Comparison of ENCODE assay signal across 19 cellular contexts in genomic region chr22:49004484-49005399, GRCh38.
DNase-seq lines count a peak whose midpoint lies in the region; ATAC-seq and TF ChIP-seq lines count a peak whose summit lies in the region.
"Had no signal": no experiment of that assay in that cellular context is flagged by ENCODE, and none has a peak within 500 bp of the region (broad histone marks: within the 10 kb centered on the region; RNA-seq: fewer than 3 reads in every experiment).

No MANE protein-coding gene starts in this region.

- H3K36me3 Mint-ChIP-seq in activated CD8-positive, alpha-beta T cell treated with anti-CD3 and anti-CD28 coated beads, Interleukin-2, amount 10 ng/mL, durations not matched to agents 7 days and 5 days (ENCODE audit: low read depth), result no peaks in the 10 kb centered on the region
- no peaks in the 10 kb centered on the region for H3K36me3 Mint-ChIP-seq in activated CD8-positive, alpha-beta T cell treated with anti-CD3 and anti-CD28 coated beads for 36 hours (ENCODE audit: low read depth)
- H3K36me3 Mint-ChIP-seq in osteocyte (ENCODE audit: unreplicated experiment), result no peaks in the 10 kb centered on the region
- H3K36me3 Mint-ChIP-seq: CD4-positive, CD25-positive, alpha-beta regulatory T cell; IgD-negative memory B cell had no signal

- no peak for ATAC-seq in activated CD8-positive, alpha-beta T cell treated with anti-CD3 and anti-CD28 coated beads, Interleukin-2, amount 10 ng/mL, durations not matched to agents 7 days and 5 days
- no peak for ATAC-seq in activated CD8-positive, alpha-beta T cell treated with anti-CD3 and anti-CD28 coated beads for 36 hours
- ATAC-seq in upper lobe of right lung, result no peak
- ATAC-seq: A549, Right ventricle myocardium inferior had no signal

- peak; percentile 5 for DNase-seq in activated CD8-positive, alpha-beta T cell treated with anti-CD3 and anti-CD28 coated beads, Interleukin-2, amount 10 ng/mL, durations not matched to agents 7 days and 5 days
- no peak for DNase-seq in activated CD8-positive, alpha-beta T cell treated with anti-CD3 and anti-CD28 coated beads for 36 hours
- DNase-seq in coronary artery (ENCODE audit: low spot score) (peak; percentile 49), osteocyte (ENCODE audit: extremely low spot score, unreplicated experiment) (peak; percentile 76), upper lobe of right lung (peak; percentile 42), NCI-H524 treated with DMSO at 0.1 percent for 48 hours (lab: John Stamatoyannopoulos, UW) (no peak), NCI-H82 (lab: John Stamatoyannopoulos, UW) (no peak), RKO (ENCODE audit: low spot score) (no peak)
- DNase-seq: AML-193; Calu3; CD4-positive, CD25-positive, alpha-beta regulatory T cell; DMS79; GM23248; NCI-H1417; NCI-H1930; NCI-H524 had no signal

- H3K27ac ChIP-seq in coronary artery (no peak overlapping the region), upper lobe of right lung (no peak overlapping the region)
- H3K27ac ChIP-seq: A549, GM23248 had no signal

- no peaks in the 10 kb centered on the region for H3K4me1 ChIP-seq in upper lobe of right lung
- H3K4me1 ChIP-seq: A549 had no signal

- no peaks in the 10 kb centered on the region for H3K27me3 ChIP-seq in upper lobe of right lung

- no peak for TF ChIP-seq CTCF in activated CD8-positive, alpha-beta T cell treated with anti-CD3 and anti-CD28 coated beads for 36 hours (IDR thresholded peaks at IDR 0.05)
- TF ChIP-seq CTCF in coronary artery (IDR thresholded peaks at IDR 0.05) (no peak), osteocyte (IDR thresholded peaks at IDR 0.05) (no peak), upper lobe of right lung (IDR thresholded peaks at IDR 0.05) (no peak)

- H3K36me3 ChIP-seq in upper lobe of right lung, result no peaks in the 10 kb centered on the region

- intact Hi-C loops in activated CD8-positive, alpha-beta T cell treated with anti-CD3 and anti-CD28 coated beads for 36 hours (cut with micrococcal nuclease), result no loop called here
- intact Hi-C loops in upper lobe of right lung (cut with DNase I), result no loop called here

- no peaks in the 10 kb centered on the region for H3K9me3 ChIP-seq in upper lobe of right lung
- H3K9me3 ChIP-seq: A549 had no signal

- H3K4me3 ChIP-seq in coronary artery (no peak overlapping the region), upper lobe of right lung (no peak overlapping the region)
- H3K4me3 ChIP-seq: A549, GM23248 had no signal

- H3K4me1 Mint-ChIP-seq in activated CD8-positive, alpha-beta T cell treated with anti-CD3 and anti-CD28 coated beads, Interleukin-2, amount 10 ng/mL, durations not matched to agents 7 days and 5 days (ENCODE audit: low read depth), result no peaks in the 10 kb centered on the region
- H3K4me1 Mint-ChIP-seq in activated CD8-positive, alpha-beta T cell treated with anti-CD3 and anti-CD28 coated beads for 36 hours (ENCODE audit: low read depth), result no peaks in the 10 kb centered on the region
- no peaks in the 10 kb centered on the region for H3K4me1 Mint-ChIP-seq in osteocyte (ENCODE audit: unreplicated experiment)
- H3K4me1 Mint-ChIP-seq: CD4-positive, CD25-positive, alpha-beta regulatory T cell; IgD-negative memory B cell had no signal

- CTCF ChIA-PET in activated CD8-positive, alpha-beta T cell treated with anti-CD3 and anti-CD28 coated beads, Interleukin-2, amount 10 ng/mL, durations not matched to agents 7 days and 5 days (lab: Charles Lee), result no interaction called here
- CTCF ChIA-PET in activated CD8-positive, alpha-beta T cell treated with anti-CD3 and anti-CD28 coated beads for 36 hours (lab: Charles Lee), result no interaction called here

- no peaks in the 10 kb centered on the region for H3K27me3 Mint-ChIP-seq in activated CD8-positive, alpha-beta T cell treated with anti-CD3 and anti-CD28 coated beads, Interleukin-2, amount 10 ng/mL, durations not matched to agents 7 days and 5 days (ENCODE audit: low read depth)
- no peaks in the 10 kb centered on the region for H3K27me3 Mint-ChIP-seq in activated CD8-positive, alpha-beta T cell treated with anti-CD3 and anti-CD28 coated beads for 36 hours
- H3K27me3 Mint-ChIP-seq in osteocyte (ENCODE audit: unreplicated experiment), result no peaks in the 10 kb centered on the region
- H3K27me3 Mint-ChIP-seq: CD4-positive, CD25-positive, alpha-beta regulatory T cell; IgD-negative memory B cell had no signal

- no peak overlapping the region for H3K4me3 Mint-ChIP-seq in activated CD8-positive, alpha-beta T cell treated with anti-CD3 and anti-CD28 coated beads, Interleukin-2, amount 10 ng/mL, durations not matched to agents 7 days and 5 days
- no peak overlapping the region for H3K4me3 Mint-ChIP-seq in activated CD8-positive, alpha-beta T cell treated with anti-CD3 and anti-CD28 coated beads for 36 hours
- H3K4me3 Mint-ChIP-seq in osteocyte (ENCODE audit: unreplicated experiment), result no peak overlapping the region
- H3K4me3 Mint-ChIP-seq: CD4-positive, CD25-positive, alpha-beta regulatory T cell; IgD-negative memory B cell had no signal

- POLR2A ChIA-PET in activated CD8-positive, alpha-beta T cell treated with anti-CD3 and anti-CD28 coated beads, Interleukin-2, amount 10 ng/mL, durations not matched to agents 7 days and 5 days (lab: Charles Lee), result no interaction called here
- POLR2A ChIA-PET in activated CD8-positive, alpha-beta T cell treated with anti-CD3 and anti-CD28 coated beads for 36 hours (lab: Charles Lee), result no interaction called here

- no peaks in the 10 kb centered on the region for H3K9me3 Mint-ChIP-seq in activated CD8-positive, alpha-beta T cell treated with anti-CD3 and anti-CD28 coated beads, Interleukin-2, amount 10 ng/mL, durations not matched to agents 7 days and 5 days (ENCODE audit: insufficient read depth)
- peaks cover 18% of the 10 kb centered on the region for H3K9me3 Mint-ChIP-seq in activated CD8-positive, alpha-beta T cell treated with anti-CD3 and anti-CD28 coated beads for 36 hours
- H3K9me3 Mint-ChIP-seq in osteocyte (ENCODE audit: unreplicated experiment), result peaks cover 21% of the 10 kb centered on the region

- H3K27ac Mint-ChIP-seq in activated CD8-positive, alpha-beta T cell treated with anti-CD3 and anti-CD28 coated beads, Interleukin-2, amount 10 ng/mL, durations not matched to agents 7 days and 5 days, result no peak overlapping the region
- no peak overlapping the region for H3K27ac Mint-ChIP-seq in activated CD8-positive, alpha-beta T cell treated with anti-CD3 and anti-CD28 coated beads for 36 hours
- no peak overlapping the region for H3K27ac Mint-ChIP-seq in osteocyte (ENCODE audit: unreplicated experiment)

Comparison
In these comparisons a context has a peak if more than half of its experiments do, and no peak if none do; other contexts are left out.
1. DNase-seq: peak in activated CD8-positive, alpha-beta T cell treated with anti-CD3 and anti-CD28 coated beads, Interleukin-2, amount 10 ng/mL, durations not matched to agents 7 days and 5 days (single experiment), coronary artery (single experiment), osteocyte (single experiment) and upper lobe of right lung (single experiment); none in activated CD8-positive, alpha-beta T cell treated with anti-CD3 and anti-CD28 coated beads for 36 hours (single experiment), NCI-H524 treated with DMSO at 0.1 percent for 48 hours (single experiment), NCI-H82 (single experiment) and RKO (single experiment).